21 cellular contexts compared by ENCODE assay signal in genomic region chr2:217638031-217638430, GRCh38.
DNase-seq lines count a peak whose midpoint lies in the region; ATAC-seq and TF ChIP-seq lines count a peak whose summit lies in the region.
"Had no signal": no experiment of that assay in that cellular context is flagged by ENCODE, and none has a peak within 500 bp of the region (broad histone marks: within the 10 kb centered on the region; RNA-seq: fewer than 3 reads in every experiment).

No MANE protein-coding gene starts in this region.

- H3K4me3 Mint-ChIP-seq in chondrocyte (ENCODE audit: unreplicated experiment) = no peak overlapping the region
- no peak overlapping the region for H3K4me3 Mint-ChIP-seq in nephron progenitor cell
- H3K4me3 Mint-ChIP-seq: CD14-positive monocyte; CD4-positive, alpha-beta memory T cell; HFFc6 had no signal

- H3K9me2 ChIP-seq in SK-N-SH = no peaks in the 10 kb centered on the region

- 80% methylated on average over 2 of the region's 2 CpGs for WGBS in SK-N-SH (ENCODE audit: low lambda C conversion rate)

- no peaks in the 10 kb centered on the region for H3K9me3 ChIP-seq in BLaER1
- H3K9me3 ChIP-seq in SK-N-SH = no peaks in the 10 kb centered on the region
- H3K9me3 ChIP-seq: A549 had no signal

- H3K27me3 ChIP-seq in BLaER1 = no peaks in the 10 kb centered on the region
- H3K27me3 ChIP-seq in SK-N-SH (ENCODE audit: insufficient read depth) = no peaks in the 10 kb centered on the region

- no peak for TF ChIP-seq CTCF in chondrocyte (IDR thresholded peaks at IDR 0.05)
- TF ChIP-seq CTCF in nephron progenitor cell (IDR thresholded peaks at IDR 0.05) = no peak
- no peak for TF ChIP-seq CTCF in SK-N-SH (IDR thresholded peaks at IDR 0.05)

- H3K27ac Mint-ChIP-seq in chondrocyte (ENCODE audit: unreplicated experiment) (peak overlapping the region; percentile 42), nephron progenitor cell (peak overlapping the region; percentile 76)
- H3K27ac Mint-ChIP-seq: CD14-positive monocyte; CD4-positive, alpha-beta memory T cell; HFFc6 had no signal

- H3K9me3 Mint-ChIP-seq in chondrocyte (ENCODE audit: low read depth) (no peaks in the 10 kb centered on the region), nephron progenitor cell (no peaks in the 10 kb centered on the region)
- H3K9me3 Mint-ChIP-seq: CD4-positive, alpha-beta memory T cell; HFFc6 had no signal

- H4K20me1 ChIP-seq in BLaER1 (no peaks in the 10 kb centered on the region), SK-N-SH (ENCODE audit: insufficient read depth) (no peaks in the 10 kb centered on the region)

- no peak for TF ChIP-seq EP300 in SK-N-SH (IDR thresholded peaks at IDR 0.05; ENCODE audit: borderline replicate concordance in 1 of 2, low read depth in 1 of 2, low read length in 1 of 2)

- H3K4me3 ChIP-seq in BLaER1 = no peak overlapping the region
- no peak overlapping the region for H3K4me3 ChIP-seq in SK-N-SH (ENCODE audit: low read depth in 2 of 2, low read length in 1 of 2)
- H3K4me3 ChIP-seq: A549 had no signal

- no peak for TF ChIP-seq RAD21 in SK-N-SH (IDR thresholded peaks at IDR 0.05; ENCODE audit: low read length)

- no peaks in the 10 kb centered on the region for H3F3A ChIP-seq in SK-N-SH (replicated peaks; ENCODE audit: insufficient read depth)

- peaks cover 12% of the 10 kb centered on the region for H3K4me1 ChIP-seq in BLaER1
- H3K4me1 ChIP-seq in SK-N-SH (ENCODE audit: control insufficient read depth in 1 of 2, insufficient read depth in 2 of 2, low read depth in 1 of 2, low read length in 1 of 2) = peaks cover 0 to 16% of the 10 kb centered on the region in 2 experiments; a peak in 2 of 4 replicates
- H3K4me1 ChIP-seq: A549 had no signal

- H3K27me3 Mint-ChIP-seq in chondrocyte (ENCODE audit: low read depth) = no peaks in the 10 kb centered on the region
- H3K27me3 Mint-ChIP-seq in nephron progenitor cell (ENCODE audit: low read depth, poor library complexity) = peaks cover 9% of the 10 kb centered on the region

- H2AFZ ChIP-seq in SK-N-SH (ENCODE audit: low read depth) = no peak overlapping the region

- H3K9ac ChIP-seq in BLaER1 = no peak overlapping the region
- H3K9ac ChIP-seq in SK-N-SH = no peak overlapping the region

- H3K4me1 Mint-ChIP-seq in chondrocyte (ENCODE audit: low read depth) = peaks cover 33% of the 10 kb centered on the region
- peaks cover 55% of the 10 kb centered on the region for H3K4me1 Mint-ChIP-seq in nephron progenitor cell
- H3K4me1 Mint-ChIP-seq: CD14-positive monocyte had no signal

- H3K27ac ChIP-seq in BLaER1 (no peak overlapping the region), SK-N-SH (ENCODE audit: low read depth in 2 of 2, low read length in 1 of 2) (peak overlapping the region in 1 of 2 experiments; percentile 87; a peak in 1 of 4 replicates)
- H3K27ac ChIP-seq: 22Rv1, A549, HL-60 had no signal

- H3K4me2 ChIP-seq in BLaER1 = peak overlapping the region; percentile 20; the same call in 1 of the 2 replicates
- H3K4me2 ChIP-seq in SK-N-SH = no peak overlapping the region
- H3K4me2 ChIP-seq: A549 had no signal

- H3K79me2 ChIP-seq in SK-N-SH (ENCODE audit: insufficient read depth) = no peaks in the 10 kb centered on the region

- peaks cover 3% of the 10 kb centered on the region for H3K36me3 Mint-ChIP-seq in chondrocyte (ENCODE audit: low read depth)
- no peaks in the 10 kb centered on the region for H3K36me3 Mint-ChIP-seq in nephron progenitor cell (ENCODE audit: low read depth)
- H3K36me3 Mint-ChIP-seq: CD14-positive monocyte; CD4-positive, alpha-beta memory T cell had no signal

- peak; percentile 53 for ATAC-seq in Right ventricle myocardium superior (ENCODE audit: poor library complexity)
- no peak for ATAC-seq in left cardiac atrium
- ATAC-seq: A549, HCT116 had no signal

- no peaks in the 10 kb centered on the region for H3K36me3 ChIP-seq in BLaER1
- no peaks in the 10 kb centered on the region for H3K36me3 ChIP-seq in SK-N-SH (replicated peaks in 1 of 2; ENCODE audit: control insufficient read depth in 1 of 2, insufficient read depth in 2 of 2, low read length in 1 of 2)

- CTCF ChIA-PET in SK-N-SH (lab: Yijun Ruan, JAX) = interaction anchor here (1.3 to 5.1 kb wide), 4 partner anchors 14 to 118 kb away, joined by 3 to 39 read pairs (median 6); no protein-coding TSS in a partner anchor

- DNase-seq in Right ventricle myocardium superior (no peak), left cardiac atrium (no peak), chondrocyte (ENCODE audit: low spot score) (no peak), nephron progenitor cell (no peak), SK-N-SH (no peak), germinal center (ENCODE audit: low spot score) (no peak), head of caudate nucleus (no peak)
- DNase-seq: AML-193; CD4-positive, alpha-beta memory T cell; DMS153; DMS79; GF-D8; GOT3; H7; HFFc6 had no signal

- POLR2A ChIA-PET in SK-N-SH (lab: Yijun Ruan, JAX) = interaction anchor here (1.3 kb wide), 1 partner anchor 30 kb away, joined by 4 read pairs; no protein-coding TSS in a partner anchor

- intact Hi-C loops in Right ventricle myocardium superior (cut with DNase I) = no loop called here
- intact Hi-C loops in left cardiac atrium (cut with DNase I) = no loop called here
- intact Hi-C loops in head of caudate nucleus (cut with DNase I) = no loop called here

TF ChIP-seq in SK-N-SH, 30 proteins besides CTCF, POLR2A, EP300 and RAD21:
- TF ChIP-seq USF2 (IDR thresholded peaks at IDR 0.05; ENCODE audit: borderline replicate concordance, low read depth, low read length) = no peak
- TF ChIP-seq FOSL2 (IDR thresholded peaks at IDR 0.05; ENCODE audit: borderline replicate concordance, low read depth) = no peak
- TF ChIP-seq POLR2AphosphoS5 (IDR thresholded peaks at IDR 0.05; ENCODE audit: low read depth, low read length) = no peak
